17 cellular contexts compared by ENCODE assay signal in genomic region chr4:123826896-123827295, GRCh38.
DNase-seq lines count a peak whose midpoint lies in the region; ATAC-seq and TF ChIP-seq lines count a peak whose summit lies in the region.
"Had no signal": no experiment of that assay in that cellular context is flagged by ENCODE, and none has a peak within 500 bp of the region (broad histone marks: within the 10 kb centered on the region; RNA-seq: fewer than 3 reads in every experiment).

No MANE protein-coding gene starts in this region.

- H3K27me3 ChIP-seq in heart left ventricle (no peaks in the 10 kb centered on the region), mammary epithelial cell (ENCODE audit: insufficient read depth, low read length) (no peaks in the 10 kb centered on the region), right atrium auricular region (no peaks in the 10 kb centered on the region), Peyer's patch (no peaks in the 10 kb centered on the region)

- dilution Hi-C loops in mammary epithelial cell (cut with HindIII; ENCODE audit: low sequenced_read_pairs) = no loop called here

- TF ChIP-seq CTCF in heart left ventricle (IDR thresholded peaks at IDR 0.05) (no peak), mammary epithelial cell (conservative IDR thresholded peaks at IDR 0.05 in 1 of 2, IDR thresholded peaks at IDR 0.05 in 1 of 2; ENCODE audit: extremely low read depth in 1 of 2, insufficient read depth in 1 of 2, low read depth in 1 of 2, low read length in 2 of 2) (no peak), right atrium auricular region (IDR thresholded peaks at IDR 0.05) (no peak), Peyer's patch (IDR thresholded peaks at IDR 0.05) (no peak), omental fat pad (IDR thresholded peaks at IDR 0.05) (no peak)

- H2AFZ ChIP-seq in mammary epithelial cell (ENCODE audit: low read depth, low read length) = no peak overlapping the region

- H3K36me3 ChIP-seq in heart left ventricle (no peaks in the 10 kb centered on the region), mammary epithelial cell (ENCODE audit: insufficient read depth, low read length) (no peaks in the 10 kb centered on the region), right atrium auricular region (no peaks in the 10 kb centered on the region), Peyer's patch (no peaks in the 10 kb centered on the region)
- H3K36me3 ChIP-seq: HAP-1 had no signal

- no peaks in the 10 kb centered on the region for H3K79me2 ChIP-seq in mammary epithelial cell (ENCODE audit: insufficient read depth, low read length)

- peaks cover 0 to 60% (median 23%) of the 10 kb centered on the region in 12 donors for H3K4me1 ChIP-seq in heart left ventricle
- peaks cover 28% of the 10 kb centered on the region for H3K4me1 ChIP-seq in mammary epithelial cell (ENCODE audit: insufficient read depth, low read length)
- peaks cover 0 to 23% of the 10 kb centered on the region in 2 donors for H3K4me1 ChIP-seq in right atrium auricular region
- no peaks in the 10 kb centered on the region for H3K4me1 ChIP-seq in Peyer's patch
- H3K4me1 ChIP-seq: Caco-2 had no signal

- in situ Hi-C loops in mammary epithelial cell (cut with MboI; ENCODE audit: low sequenced_read_pairs in 2 of 2) = no loop called here

- H3K9me3 ChIP-seq in heart left ventricle (peaks cover 0 to 3% (median 0%) of the 10 kb centered on the region in 12 donors), mammary epithelial cell (replicated peaks; ENCODE audit: insufficient read depth, low read length) (peaks cover 3% of the 10 kb centered on the region), right atrium auricular region (no peaks in the 10 kb centered on the region), Peyer's patch (no peaks in the 10 kb centered on the region)
- H3K9me3 ChIP-seq: Caco-2 had no signal

- TF ChIP-seq POLR2A in heart left ventricle (IDR thresholded peaks at IDR 0.05) (no peak), Peyer's patch (IDR thresholded peaks at IDR 0.05) (no peak)

- no peaks in the 10 kb centered on the region for H4K20me1 ChIP-seq in mammary epithelial cell (ENCODE audit: insufficient read depth, low read length)

- H3K27ac ChIP-seq in heart left ventricle (peak overlapping the region in 10 of 12 donors; percentile 24 to 70 (median 57)), mammary epithelial cell (ENCODE audit: insufficient read depth, low read depth, low read length) (no peak overlapping the region), right atrium auricular region (peak overlapping the region in 1 of 2 donors; percentile 42), Peyer's patch (no peak overlapping the region)

- CTCF ChIA-PET in mammary epithelial cell (lab: Charles Lee; ENCODE audit: low non-redundant PET) = no interaction called here

- no TSS peak for BruUV-seq in mammary epithelial cell (replicated peaks; lab: Mats Ljungman, UMichigan)

- WGBS in heart left ventricle, 4 donors = 49 to 74% (median 56%) methylated on average over 2 of the region's 2 CpGs
- WGBS in mammary epithelial cell (ENCODE audit: low coverage, missing lambda C conversion rate) = 88% methylated on average over 2 of the region's 2 CpGs

- intact Hi-C loops in heart left ventricle (cut with DNase I) = loop anchor here in 3 of 10 donors (5.0 kb wide), 1 partner anchor 40 kb away; no protein-coding TSS in a partner anchor
- intact Hi-C loops in cardiac septum (cut with DNase I) = loop anchor here (5.0 kb wide), 2 partner anchors 280 to 725 kb away; no protein-coding TSS in a partner anchor
- intact Hi-C loops in mammary epithelial cell (cut with micrococcal nuclease) = no loop called here

- peak in 4 of 5 donors; percentile 50 to 71 (median 66) for DNase-seq in heart left ventricle
- DNase-seq in cardiac septum (ENCODE audit: low spot score) = no peak
- DNase-seq in mammary epithelial cell = peak; percentile 26
- peak; percentile 71 for DNase-seq in right atrium auricular region (ENCODE audit: low spot score)
- DNase-seq in Peyer's patch = no peak
- DNase-seq in activated CD4-positive, alpha-beta T cell treated with anti-CD3 and anti-CD28 coated beads, Interleukin-2, amount 50 U/mL, for 48 hours = no peak
- DNase-seq in omental fat pad (ENCODE audit: low spot score) = no peak
- DNase-seq: activated naive CD4-positive, alpha-beta T cell treated with anti-CD3 and anti-CD28 coated beads for 36 hours; Caco-2; KG1; NCI-H1436 treated with DMSO at 0.1 percent for 48 hours; NCI-H774; occipital lobe; stimulated activated CD4-positive, alpha-beta T cell treated with anti-CD3 and anti-CD28 coated beads, Interleukin-12 subunit alpha, Interleukin-12 subunit beta, amount 100 ng/mL, for 4 hours had no signal

- no peak overlapping the region for H3K9ac ChIP-seq in mammary epithelial cell (ENCODE audit: insufficient read depth, low read length)

- ATAC-seq in heart left ventricle = peak in 3 of 4 donors; percentile 68 to 74 (median 71)
- no peak for ATAC-seq in GM21528 (IDR thresholded peaks at IDR 0.05; ENCODE audit: low FRiP score, unreplicated experiment)
- no peak for ATAC-seq in omental fat pad (ENCODE audit: low FRiP score)

- no peak overlapping the region for H3K4me3 ChIP-seq in heart left ventricle
- no peak overlapping the region for H3K4me3 ChIP-seq in mammary epithelial cell (replicated peaks in 1 of 3; ENCODE audit: insufficient read depth in 1 of 3, low read depth in 2 of 3, low read length in 3 of 3)
- no peak overlapping the region for H3K4me3 ChIP-seq in right atrium auricular region
- H3K4me3 ChIP-seq in Peyer's patch = no peak overlapping the region
- H3K4me3 ChIP-seq: HAP-1, lung had no signal

- H3K4me2 ChIP-seq in mammary epithelial cell (ENCODE audit: insufficient read depth, low read depth, low read length) = no peak overlapping the region

Comparison
In these comparisons a context has a peak if more than half of its experiments do, and no peak if none do; other contexts are left out.
1. DNase-seq: peak in heart left ventricle (4 of 5), mammary epithelial cell (single experiment) and right atrium auricular region (single experiment); none in cardiac septum (single experiment), Peyer's patch (0 of 3), activated CD4-positive, alpha-beta T cell treated with anti-CD3 and anti-CD28 coated beads, Interleukin-2, amount 50 U/mL, for 48 hours (0 of 2) and omental fat pad (single experiment).
2. ATAC-seq: peak in heart left ventricle (3 of 4); none in GM21528 (single experiment) and omental fat pad (single experiment).
3. H3K27ac ChIP-seq: peak in heart left ventricle (10 of 12); none in mammary epithelial cell (single experiment) and Peyer's patch (0 of 4).